8 cellular contexts compared by ENCODE assay signal in genomic region chr19:19033426-19034203, GRCh38. TPM values are rescaled to one million over a fixed set of nuclear protein-coding genes. Genes with fewer than 3 reads are reported as not detected.
A peak's percentile ranks its signal among the peaks of the same experiment; 100 is the strongest.
DNase-seq lines count a peak whose midpoint lies in the region; ATAC-seq, FAIRE-seq and TF ChIP-seq lines count a peak whose summit lies in the region.

TSS of gene ARMC6 (plus strand) at chr19:19033603. CDS start at chr19:19034210, 607 bp downstream.
TSS of gene SUGP2 (minus strand) at chr19:19033517. CDS start at chr19:19031071, 2,446 bp downstream.

- CTCF ChIA-PET in T-cell (lab: Charles Lee), result interaction anchor here in 1 of 2 donors (0.7 kb wide), 1 partner anchor 190 kb away, joined by 3 read pairs; no protein-coding TSS in a partner anchor

- H3K36me3 Mint-ChIP-seq in T-cell, result peaks cover 9% of the 10 kb centered on the region

- intact Hi-C loops in cardiac septum (cut with DNase I), result loop anchor here (2.0 to 5.0 kb wide), 2 partner anchors 29 to 116 kb away; partner anchors contain the start of genes COPE, DDX49 and SLC25A42

- peak within 1 kb of the TSS; percentile 98 for H3K9ac ChIP-seq in adipocyte (ENCODE audit: low read length)

- peaks cover 20 to 40% (median 35%) of the 10 kb centered on the region in 3 donors for H3K4me1 Mint-ChIP-seq in T-cell

- WGBS in tibial nerve, 2 donors, result 0 to 1% methylated on average over 52 to 68 of the region's 94 CpGs

- peak within 1 kb of the TSS; percentile 88 to 99 (median 92) for H3K27ac ChIP-seq in tibial nerve

- TF ChIP-seq POLR2A in GM12891 (IDR thresholded peaks at IDR 0.05; ENCODE audit: low read depth, low read length) (peak; percentile 46), tibial nerve (IDR thresholded peaks at IDR 0.05) (peak in 1 of 2 donors; percentile 69)

- H3K4me3 ChIP-seq in adipocyte (ENCODE audit: low read length) (peak within 1 kb of the TSS; percentile 96), tibial nerve (peak within 1 kb of the TSS; percentile 82 to 99 (median 90))

- H3K36me3 ChIP-seq in adipocyte (ENCODE audit: control insufficient read depth, insufficient read depth, low read length, severe bottlenecking) (peaks cover 24% of the 10 kb centered on the region), tibial nerve (peaks cover 0 to 29% (median 8%) of the 10 kb centered on the region in 3 donors)

- TF ChIP-seq EP300 in tibial nerve (IDR thresholded peaks at IDR 0.05), result peak in 1 of 2 donors; percentile 82

- H3K9me3 ChIP-seq in adipocyte (ENCODE audit: control insufficient read depth, low read length) (no peaks in the 10 kb centered on the region), tibial nerve (no peaks in the 10 kb centered on the region)

- no peaks in the 10 kb centered on the region for H3K27me3 Mint-ChIP-seq in T-cell

- peaks cover 15% of the 10 kb centered on the region for H3K4me1 ChIP-seq in adipocyte (ENCODE audit: control insufficient read depth, insufficient read depth, low read length)
- H3K4me1 ChIP-seq in tibial nerve, result peaks cover 0 to 45% (median 20%) of the 10 kb centered on the region in 4 donors

- H3K9me3 Mint-ChIP-seq in T-cell, result no peaks in the 10 kb centered on the region

- ATAC-seq in HG02763 (IDR thresholded peaks at IDR 0.05; ENCODE audit: unreplicated experiment) (peak; percentile 72), T-cell (replicated peaks in 1 of 4) (peak; percentile 79 to 86 (median 86))

- H3K27me3 ChIP-seq in adipocyte (replicated peaks; ENCODE audit: control insufficient read depth, insufficient read depth, low read length) (no peaks in the 10 kb centered on the region), tibial nerve (no peaks in the 10 kb centered on the region)

- peak within 1 kb of the TSS; percentile 82 to 89 (median 89) for H3K4me3 Mint-ChIP-seq in T-cell

- peak within 1 kb of the TSS; percentile 88 to 92 for H3K27ac Mint-ChIP-seq in T-cell

- DNase-seq in GM12891 (ENCODE audit: insufficient read length, low spot score) (peak; percentile 95), NCI-H1417 treated with DMSO at 0.1 percent for 48 hours (lab: John Stamatoyannopoulos, UW) (peak; percentile 71), T-cell (peak; percentile 79 to 92 (median 86)), adipocyte (ENCODE audit: low read depth) (peak; percentile 94), cardiac septum (ENCODE audit: low spot score) (peak; percentile 94), pons (ENCODE audit: low spot score) (peak; percentile 82), tibial nerve (ENCODE audit: low spot score in 2 of 2) (peak; percentile 64 to 66)

- FAIRE-seq in GM12891 (lab: Jason Lieb, UNC), result peak; percentile 89

- POLR2A ChIA-PET in T-cell (lab: Charles Lee), result no interaction called here

- TF ChIP-seq CTCF in tibial nerve (IDR thresholded peaks at IDR 0.05), result peak in 3 of 5 experiments; percentile 20 to 74 (median 57)

TF ChIP-seq in GM12891, 5 proteins besides CTCF, POLR2A, EP300 and RAD21:
- TF ChIP-seq SPI1 (IDR thresholded peaks at IDR 0.05; ENCODE audit: low read depth, low read length), result no peak
- TF ChIP-seq POU2F2 (IDR thresholded peaks at IDR 0.05; ENCODE audit: low read depth, low read length), result peak; percentile 76
- TF ChIP-seq TAF1 (IDR thresholded peaks at IDR 0.05; ENCODE audit: low read depth, low read length), result 0 out of 2 replicates have a peak, but pooled peaks have one; percentile 12
- peak; percentile 61 for TF ChIP-seq POLR2AphosphoS5 (IDR thresholded peaks at IDR 0.05; ENCODE audit: low read depth, low read length)
- no peak for TF ChIP-seq PAX5 (IDR thresholded peaks at IDR 0.05; ENCODE audit: insufficient read depth, low read length, severe bottlenecking)

RNA-seq across cellular contexts. Expression of gene ARMC6, which starts in this region (rescaled TPM):
- 20.0 TPM for polyA plus RNA-seq in GM12891 (2012; ENCODE audit: low read depth, missing spikeins)
- 10 to 100 TPM; 12.8 to 22.7 (median 18.7) TPM for total RNA-seq in T-cell
- 15.9 TPM for total RNA-seq in cardiac septum
- total RNA-seq in tibial nerve, result 10 to 100 TPM; 20.0 to 40.8 (median 24.6) TPM

RNA-seq across cellular contexts. Expression of gene SUGP2, which starts in this region (rescaled TPM):
- polyA plus RNA-seq in GM12891 (2012; ENCODE audit: low read depth, missing spikeins), result 84.9 TPM
- total RNA-seq in T-cell (100 to 1,000 TPM; 114 to 139 (median 119) TPM), cardiac septum (60.4 TPM), tibial nerve (10 to 100 TPM; 50.8 to 95.1 (median 65.1) TPM)

Comparison
In these comparisons a context has a peak if more than half of its experiments do, and no peak if none do; other contexts are left out.
1. Peak in every context shown above with its lines: DNase-seq, ATAC-seq, H3K4me3 ChIP-seq and H3K27ac ChIP-seq.